Comparison of ENCODE assay signal across 1 cellular context in the genomic region with DNA sequence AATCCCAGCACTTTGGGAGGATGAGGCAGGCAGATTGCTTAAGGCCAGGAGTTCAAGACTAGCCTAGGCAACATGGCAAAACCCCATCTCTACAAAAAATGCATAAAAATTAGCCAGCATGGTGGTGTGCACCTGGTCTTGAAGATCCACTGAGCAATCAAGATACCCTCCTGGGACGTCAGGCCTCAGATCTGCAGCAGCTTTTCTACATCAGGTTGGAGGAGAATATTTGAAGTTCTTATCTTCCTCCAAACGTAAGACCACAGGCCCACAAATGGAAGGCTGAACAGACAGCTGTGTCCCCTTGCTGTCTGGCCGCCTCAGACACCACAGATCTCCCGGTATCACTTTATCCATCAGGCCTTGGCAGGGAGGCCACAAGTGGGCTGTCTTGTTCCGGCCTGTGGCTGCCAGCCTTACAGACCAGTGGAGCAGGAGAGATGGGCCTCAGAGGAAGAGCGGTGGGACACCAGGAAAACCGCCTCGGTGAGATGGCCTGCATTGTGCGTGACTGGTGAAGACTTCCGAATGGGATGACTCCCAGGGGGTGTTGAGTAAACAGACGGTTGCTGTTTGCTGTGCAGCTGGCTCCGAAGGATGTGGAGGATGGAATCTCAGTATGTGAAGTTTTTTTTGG.
TF ChIP-seq lines count a peak whose summit lies in the region.

No MANE protein-coding gene starts in this region.

TF ChIP-seq in IMR-90, 13 proteins besides CTCF, POLR2A, EP300 and RAD21:
- TF ChIP-seq, protein P1, sequence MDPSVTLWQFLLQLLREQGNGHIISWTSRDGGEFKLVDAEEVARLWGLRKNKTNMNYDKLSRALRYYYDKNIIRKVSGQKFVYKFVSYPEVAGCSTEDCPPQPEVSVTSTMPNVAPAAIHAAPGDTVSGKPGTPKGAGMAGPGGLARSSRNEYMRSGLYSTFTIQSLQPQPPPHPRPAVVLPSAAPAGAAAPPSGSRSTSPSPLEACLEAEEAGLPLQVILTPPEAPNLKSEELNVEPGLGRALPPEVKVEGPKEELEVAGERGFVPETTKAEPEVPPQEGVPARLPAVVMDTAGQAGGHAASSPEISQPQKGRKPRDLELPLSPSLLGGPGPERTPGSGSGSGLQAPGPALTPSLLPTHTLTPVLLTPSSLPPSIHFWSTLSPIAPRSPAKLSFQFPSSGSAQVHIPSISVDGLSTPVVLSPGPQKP (IDR thresholded peaks at IDR 0.05; ENCODE audit: borderline replicate concordance, low read depth, low read length) = no peak
- TF ChIP-seq RFX5 (IDR thresholded peaks at IDR 0.05; ENCODE audit: low read depth, low read length) = no peak
- peak; percentile 52; the same call in 1 of the 2 replicates for TF ChIP-seq CEBPB (IDR thresholded peaks at IDR 0.05; ENCODE audit: low read depth, low read length)
- peak; percentile 56; the same call in 1 of the 2 replicates for TF ChIP-seq MAZ (IDR thresholded peaks at IDR 0.05; ENCODE audit: borderline replicate concordance, low read depth, low read length)
- peak; percentile 70 for TF ChIP-seq FOS (IDR thresholded peaks at IDR 0.05; ENCODE audit: low read depth, low read length)
- TF ChIP-seq BHLHE40 (IDR thresholded peaks at IDR 0.05; ENCODE audit: low read depth, low read length) = peak; percentile 41; the same call in 1 of the 2 replicates
- TF ChIP-seq NFE2L2 (IDR thresholded peaks at IDR 0.05; ENCODE audit: low read depth, low read length) = peak; percentile 19; the same call in 1 of the 2 replicates
- TF ChIP-seq, protein P2, sequence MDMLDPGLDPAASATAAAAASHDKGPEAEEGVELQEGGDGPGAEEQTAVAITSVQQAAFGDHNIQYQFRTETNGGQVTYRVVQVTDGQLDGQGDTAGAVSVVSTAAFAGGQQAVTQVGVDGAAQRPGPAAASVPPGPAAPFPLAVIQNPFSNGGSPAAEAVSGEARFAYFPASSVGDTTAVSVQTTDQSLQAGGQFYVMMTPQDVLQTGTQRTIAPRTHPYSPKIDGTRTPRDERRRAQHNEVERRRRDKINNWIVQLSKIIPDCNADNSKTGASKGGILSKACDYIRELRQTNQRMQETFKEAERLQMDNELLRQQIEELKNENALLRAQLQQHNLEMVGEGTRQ (IDR thresholded peaks at IDR 0.05; ENCODE audit: low read depth, low read length) = no peak
- TF ChIP-seq RCOR1 (IDR thresholded peaks at IDR 0.05; ENCODE audit: insufficient replicate concordance, low read length) = peak; percentile 57
